Comparison of ENCODE assay signal across 9 cellular contexts in the genomic region with DNA sequence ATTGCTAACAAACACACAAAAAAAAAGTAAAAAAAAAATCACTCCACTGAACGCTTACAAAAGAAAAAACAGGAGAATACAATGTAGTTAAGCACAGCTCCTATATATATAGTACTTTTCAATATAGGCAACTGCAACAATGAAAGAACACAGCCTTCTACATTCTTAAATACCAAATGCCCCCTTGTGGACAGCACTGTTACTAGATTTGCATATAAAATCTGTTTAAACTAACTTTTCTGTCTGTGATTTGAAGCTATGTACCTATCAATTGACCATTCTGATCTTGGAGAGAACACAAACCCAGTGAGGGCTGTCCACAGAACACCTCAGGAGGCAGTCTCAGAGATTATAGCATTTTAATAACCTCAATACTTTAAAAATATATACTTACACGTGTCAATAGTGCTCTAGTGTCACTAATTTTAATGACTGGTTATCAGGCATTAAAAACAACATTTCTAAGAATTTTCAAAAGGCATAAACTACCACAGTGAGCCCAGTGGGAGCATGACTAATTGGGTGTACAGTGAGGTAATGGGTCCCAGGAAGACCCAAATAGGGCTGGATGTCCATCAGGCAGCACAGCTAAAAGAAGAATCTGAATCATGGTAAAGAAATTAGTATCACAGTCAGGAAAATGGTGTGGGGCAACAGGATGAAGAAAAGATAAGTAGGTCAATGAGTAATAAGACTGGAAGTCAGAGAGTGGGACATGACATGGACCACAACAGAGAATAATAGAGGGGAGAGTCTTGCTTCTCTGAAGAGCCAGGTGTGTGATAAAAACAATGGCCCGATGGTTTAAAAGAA. TPM values are rescaled to one million over a fixed set of nuclear protein-coding genes. Genes with fewer than 3 reads are reported as not detected.
DNase-seq lines count a peak whose midpoint lies in the region; ATAC-seq and TF ChIP-seq lines count a peak whose summit lies in the region.
"Had no signal": no experiment of that assay in that cellular context is flagged by ENCODE, and none has a peak within 500 bp of the region (broad histone marks: within the 10 kb centered on the region; RNA-seq: fewer than 3 reads in every experiment).

No MANE protein-coding gene starts in this region.

- no peaks in the 10 kb centered on the region for H3K9me3 ChIP-seq in Peyer's patch

- no peaks in the 10 kb centered on the region for H3K4me1 ChIP-seq in Peyer's patch

- no peaks in the 10 kb centered on the region for H3K27me3 ChIP-seq in Peyer's patch

- H3K27ac Mint-ChIP-seq in activated naive CD8-positive, alpha-beta T cell treated with anti-CD3 and anti-CD28 coated beads for 36 hours = no peak overlapping the region

- no peak overlapping the region for H3K4me3 ChIP-seq in Peyer's patch
- H3K4me3 ChIP-seq: SK-N-MC had no signal

- H3K4me1 Mint-ChIP-seq in activated naive CD8-positive, alpha-beta T cell treated with anti-CD3 and anti-CD28 coated beads for 36 hours = no peaks in the 10 kb centered on the region

- no peak for TF ChIP-seq POLR2A in Peyer's patch (IDR thresholded peaks at IDR 0.05)
- no peak for TF ChIP-seq POLR2A in erythroblast (IDR thresholded peaks at IDR 0.05; ENCODE audit: low read length)

- H3K4me3 Mint-ChIP-seq in activated naive CD8-positive, alpha-beta T cell treated with anti-CD3 and anti-CD28 coated beads for 36 hours = no peak overlapping the region

- H3K27me3 Mint-ChIP-seq in activated naive CD8-positive, alpha-beta T cell treated with anti-CD3 and anti-CD28 coated beads for 36 hours = no peaks in the 10 kb centered on the region

- ATAC-seq in omental fat pad (ENCODE audit: low FRiP score) (peak; percentile 28), GM19452 (IDR thresholded peaks at IDR 0.05; ENCODE audit: unreplicated experiment) (no peak)

- H3K36me3 ChIP-seq in Peyer's patch = no peaks in the 10 kb centered on the region

- H3K9me3 Mint-ChIP-seq in activated naive CD8-positive, alpha-beta T cell treated with anti-CD3 and anti-CD28 coated beads for 36 hours = no peaks in the 10 kb centered on the region

- in situ Hi-C loops in KBM-7 (cut with MboI; ENCODE audit: low pct_unique_long_range_greater_than_20kb, low sequenced_read_pairs) = loop anchor here (10.0 kb wide), 1 partner anchor 291 kb away; no protein-coding TSS in a partner anchor

- no peak overlapping the region for H3K27ac ChIP-seq in Peyer's patch
- H3K27ac ChIP-seq: SK-N-MC had no signal

- TF ChIP-seq CTCF in Peyer's patch (IDR thresholded peaks at IDR 0.05) (peak; percentile 10 to 43 (median 36)), omental fat pad (IDR thresholded peaks at IDR 0.05) (peak in 1 of 3 donors; percentile 19)

- H3K36me3 Mint-ChIP-seq in activated naive CD8-positive, alpha-beta T cell treated with anti-CD3 and anti-CD28 coated beads for 36 hours = no peaks in the 10 kb centered on the region

- DNase-seq in DMS153 treated with DMSO at 0.1 percent for 48 hours (lab: John Stamatoyannopoulos, UW; ENCODE audit: unreplicated experiment) (peak; percentile 81), KBM-7 (peak; percentile 32), Peyer's patch (no peak), erythroblast (lab: John Stamatoyannopoulos, UW) (peak; percentile 45 to 60), omental fat pad (ENCODE audit: low spot score) (no peak), C1 segment of cervical spinal cord (lab: John Stamatoyannopoulos, UW) (no peak)
- no peak for DNase-seq in activated naive CD8-positive, alpha-beta T cell treated with anti-CD3 and anti-CD28 coated beads for 36 hours

RNA-seq across cellular contexts. Expression of gene CCDC169, which starts 22.2 kb away (rescaled TPM):
- total RNA-seq in Peyer's patch = not detected
- under 1 TPM in 3 of 4 donors, not detected in 1; 0.13 to 0.56 (median 0.36) TPM for total RNA-seq in omental fat pad
- under 1 TPM in 1 of 2 experiments, not detected in 1; 0.28 TPM for total RNA-seq in activated naive CD8-positive, alpha-beta T cell treated with anti-CD3 and anti-CD28 coated beads for 36 hours

Comparison
In these comparisons a context has a peak if more than half of its experiments do, and no peak if none do; other contexts are left out.
1. DNase-seq: peak in DMS153 treated with DMSO at 0.1 percent for 48 hours (single experiment), KBM-7 (single experiment) and erythroblast (2 of 2); none in Peyer's patch (0 of 3), omental fat pad (single experiment), activated naive CD8-positive, alpha-beta T cell treated with anti-CD3 and anti-CD28 coated beads for 36 hours (single experiment) and C1 segment of cervical spinal cord (0 of 14).